24 cellular contexts compared by ENCODE assay signal in genomic region chr21:41251961-41252642, GRCh38.
DNase-seq lines count a peak whose midpoint lies in the region; ATAC-seq, FAIRE-seq and TF ChIP-seq lines count a peak whose summit lies in the region.
"Had no signal": no experiment of that assay in that cellular context is flagged by ENCODE, and none has a peak within 500 bp of the region (broad histone marks: within the 10 kb centered on the region; RNA-seq: fewer than 3 reads in every experiment).

No MANE protein-coding gene starts in this region.

- H3K27ac Mint-ChIP-seq in Caco-2 (ENCODE audit: unreplicated experiment) (peak overlapping the region; percentile 19), endodermal cell (no peak overlapping the region)
- H3K27ac Mint-ChIP-seq in activated T-cell treated with anti-CD3 and anti-CD28 coated beads, Interleukin-2, amount 50 U/mL, for 24 hours: no peak overlapping the region
- H3K27ac Mint-ChIP-seq: activated naive CD4-positive, alpha-beta T cell treated with anti-CD3 and anti-CD28 coated beads, Interleukin-2, amount 10 ng/mL, durations not matched to agents 7 days and 5 days; CD4-positive, alpha-beta T cell; mesothelial cell of epicardium; nephron; T-helper 1 cell treated with Interleukin-12 subunit alpha and Interleukin-12 subunit beta and Interleukin-4 antibody, amounts not matched to agents 30 μg/mL and 1 μg/mL, for 36 hours had no signal

- intact Hi-C loops in Caco-2 (cut with micrococcal nuclease; ENCODE audit: unreplicated experiment): no loop called here

- BruUV-seq in Caco-2 (replicated peaks; lab: Mats Ljungman, UMichigan): no TSS peak

- no peak for ATAC-seq in GM21367 (IDR thresholded peaks at IDR 0.05; ENCODE audit: unreplicated experiment)
- ATAC-seq: body of pancreas had no signal

- H3K4me1 ChIP-seq in Caco-2: no peaks in the 10 kb centered on the region
- H3K4me1 ChIP-seq in endodermal cell (ENCODE audit: control insufficient read depth, insufficient read depth, low read length): no peaks in the 10 kb centered on the region
- H3K4me1 ChIP-seq in osteoblast (ENCODE audit: insufficient read depth, low read length): peaks cover 41% of the 10 kb centered on the region

- no peak overlapping the region for H3K4me3 ChIP-seq in Caco-2 (ENCODE audit: low read depth, low read length)
- no peak overlapping the region for H3K4me3 ChIP-seq in endodermal cell (ENCODE audit: low read length)
- peak overlapping the region; percentile 18 for H3K4me3 ChIP-seq in osteoblast (ENCODE audit: insufficient read depth, low read length)
- H3K4me3 ChIP-seq: body of pancreas, suprapubic skin had no signal

- no peak for TF ChIP-seq CTCF in Caco-2 (IDR thresholded peaks at IDR 0.05; ENCODE audit: insufficient read depth in 1 of 2, low read depth in 1 of 2, low read length in 1 of 2, severe bottlenecking in 1 of 2, unreplicated experiment in 1 of 2)
- no peak for TF ChIP-seq CTCF in endodermal cell (conservative IDR thresholded peaks at IDR 0.05)
- TF ChIP-seq CTCF in osteoblast (IDR thresholded peaks at IDR 0.05; ENCODE audit: extremely low read depth, low read depth, low read length): no peak
- no peak for TF ChIP-seq CTCF in D721Med (IDR thresholded peaks at IDR 0.05; ENCODE audit: insufficient read depth, missing control alignments)

- H3K36me3 ChIP-seq in Caco-2 (ENCODE audit: control insufficient read depth, insufficient read depth, low read length) (no peaks in the 10 kb centered on the region), endodermal cell (ENCODE audit: control insufficient read depth, insufficient read depth, low read length) (no peaks in the 10 kb centered on the region), osteoblast (ENCODE audit: insufficient read depth, low read length) (peaks cover 23% of the 10 kb centered on the region)

- DNase-seq in Caco-2 (no peak), SW480 (ENCODE audit: low spot score) (peak; percentile 2), endodermal cell (peak; percentile 17), osteoblast (ENCODE audit: insufficient read length, low spot score, missing footprints) (peak; percentile 73), NCI-H748 treated with DMSO at 0.1 percent for 48 hours (lab: John Stamatoyannopoulos, UW) (no peak), D721Med (ENCODE audit: insufficient read length, low spot score) (no peak)
- no peak for DNase-seq in activated T-cell treated with anti-CD3 and anti-CD28 coated beads, Interleukin-2, amount 50 U/mL, for 24 hours
- DNase-seq: ACHN; activated CD4-positive, alpha-beta T cell treated with anti-CD3 and anti-CD28 coated beads, Interleukin-2, amount 50 U/mL, for 48 hours; activated naive CD4-positive, alpha-beta T cell treated with anti-CD3 and anti-CD28 coated beads, Interleukin-2, amount 10 ng/mL, durations not matched to agents 7 days and 5 days; activated T-cell treated with anti-CD3 and anti-CD28 coated beads for 4 hours; body of pancreas; CD4-positive, alpha-beta T cell; DMS79; NCI-H1092 treated with DMSO at 0.1 percent for 48 hours; NCI-H2081 treated with DMSO at 0.1 percent for 48 hours; NCI-H524; WERI-Rb-1 had no signal

- H3K4me3 Mint-ChIP-seq in Caco-2 (ENCODE audit: unreplicated experiment): no peak overlapping the region
- no peak overlapping the region for H3K4me3 Mint-ChIP-seq in endodermal cell
- no peak overlapping the region for H3K4me3 Mint-ChIP-seq in activated T-cell treated with anti-CD3 and anti-CD28 coated beads, Interleukin-2, amount 50 U/mL, for 24 hours
- H3K4me3 Mint-ChIP-seq: activated naive CD4-positive, alpha-beta T cell treated with anti-CD3 and anti-CD28 coated beads, Interleukin-2, amount 10 ng/mL, durations not matched to agents 7 days and 5 days; CD4-positive, alpha-beta T cell; mesothelial cell of epicardium; nephron; T-helper 1 cell treated with Interleukin-12 subunit alpha and Interleukin-12 subunit beta and Interleukin-4 antibody, amounts not matched to agents 30 μg/mL and 1 μg/mL, for 36 hours had no signal

- peak overlapping the region; percentile 30 for H2AFZ ChIP-seq in osteoblast (ENCODE audit: low read length)

- H3K9ac ChIP-seq in endodermal cell (ENCODE audit: extremely low read depth, low read length, poor library complexity, severe bottlenecking): no peak overlapping the region
- H3K9ac ChIP-seq: KMS-11 had no signal

- no peaks in the 10 kb centered on the region; the same call in 1 of the 2 replicates for H3K9me3 ChIP-seq in Caco-2
- peaks cover 6% of the 10 kb centered on the region for H3K9me3 ChIP-seq in endodermal cell (ENCODE audit: control insufficient read depth, low read length)
- no peaks in the 10 kb centered on the region for H3K9me3 ChIP-seq in osteoblast (ENCODE audit: low read depth, low read length)
- H3K9me3 ChIP-seq: body of pancreas, suprapubic skin had no signal

- FAIRE-seq in D721Med (lab: Jason Lieb, UNC): no peak

- H3K36me3 Mint-ChIP-seq in Caco-2 (ENCODE audit: insufficient read depth, unreplicated experiment): no peaks in the 10 kb centered on the region
- peaks cover 61% of the 10 kb centered on the region for H3K36me3 Mint-ChIP-seq in endodermal cell (ENCODE audit: low read depth)
- H3K36me3 Mint-ChIP-seq in activated T-cell treated with anti-CD3 and anti-CD28 coated beads, Interleukin-2, amount 50 U/mL, for 24 hours (ENCODE audit: low read depth): no peaks in the 10 kb centered on the region
- H3K36me3 Mint-ChIP-seq: activated naive CD4-positive, alpha-beta T cell treated with anti-CD3 and anti-CD28 coated beads, Interleukin-2, amount 10 ng/mL, durations not matched to agents 7 days and 5 days had no signal

- H3K4me1 Mint-ChIP-seq in Caco-2 (ENCODE audit: low read depth, unreplicated experiment) (peaks cover 14% of the 10 kb centered on the region), endodermal cell (no peaks in the 10 kb centered on the region)
- H3K4me1 Mint-ChIP-seq in activated T-cell treated with anti-CD3 and anti-CD28 coated beads, Interleukin-2, amount 50 U/mL, for 24 hours (ENCODE audit: low read depth): no peaks in the 10 kb centered on the region
- H3K4me1 Mint-ChIP-seq: activated naive CD4-positive, alpha-beta T cell treated with anti-CD3 and anti-CD28 coated beads, Interleukin-2, amount 10 ng/mL, durations not matched to agents 7 days and 5 days; mesothelial cell of epicardium; nephron had no signal

- no peaks in the 10 kb centered on the region for H3K27me3 Mint-ChIP-seq in Caco-2 (ENCODE audit: insufficient read depth, unreplicated experiment)
- no peaks in the 10 kb centered on the region for H3K27me3 Mint-ChIP-seq in endodermal cell (ENCODE audit: insufficient read depth)
- peaks cover 38% of the 10 kb centered on the region for H3K27me3 Mint-ChIP-seq in activated T-cell treated with anti-CD3 and anti-CD28 coated beads, Interleukin-2, amount 50 U/mL, for 24 hours

- POLR2A ChIA-PET in Caco-2 (lab: Charles Lee): no interaction called here

- WGBS in endodermal cell (ENCODE audit: insufficient coverage in 1 of 2, insufficient read length in 1 of 2), 2 experiments: 85 to 94% methylated on average over 6 to 12 of the region's 12 CpGs

- H3K27me3 ChIP-seq in Caco-2 (replicated peaks; ENCODE audit: control insufficient read depth, insufficient read depth, low read length) (no peaks in the 10 kb centered on the region), endodermal cell (ENCODE audit: control insufficient read depth, insufficient read depth, low read length, poor library complexity, severe bottlenecking) (no peaks in the 10 kb centered on the region), osteoblast (ENCODE audit: insufficient read depth, low read length) (no peaks in the 10 kb centered on the region)
- H3K27me3 ChIP-seq: body of pancreas, suprapubic skin had no signal

- H4K20me1 ChIP-seq in osteoblast (ENCODE audit: insufficient read depth, low read length): no peaks in the 10 kb centered on the region

- no peaks in the 10 kb centered on the region for H3K79me2 ChIP-seq in osteoblast (ENCODE audit: insufficient read depth, low read length)

- peaks cover 8% of the 10 kb centered on the region for H3K9me3 Mint-ChIP-seq in Caco-2 (ENCODE audit: unreplicated experiment)
- H3K9me3 Mint-ChIP-seq in endodermal cell: peaks cover 33% of the 10 kb centered on the region
- H3K9me3 Mint-ChIP-seq in activated T-cell treated with anti-CD3 and anti-CD28 coated beads, Interleukin-2, amount 50 U/mL, for 24 hours: peaks cover 9% of the 10 kb centered on the region
- H3K9me3 Mint-ChIP-seq: activated naive CD4-positive, alpha-beta T cell treated with anti-CD3 and anti-CD28 coated beads, Interleukin-2, amount 10 ng/mL, durations not matched to agents 7 days and 5 days had no signal

- H3K27ac ChIP-seq in endodermal cell (ENCODE audit: low read depth, low read length): no peak overlapping the region
- H3K27ac ChIP-seq in osteoblast (ENCODE audit: low read depth, low read length): peak overlapping the region; percentile 91
- H3K27ac ChIP-seq: body of pancreas, KMS-11, suprapubic skin, WERI-Rb-1 had no signal

- CTCF ChIA-PET in Caco-2 (lab: Charles Lee): no interaction called here

- H3K4me2 ChIP-seq in osteoblast (ENCODE audit: insufficient read depth, low read length): peak overlapping the region; percentile 67
- H3K4me2 ChIP-seq: KMS-11 had no signal

Comparison
In these comparisons a context has a peak if more than half of its experiments do, and no peak if none do; other contexts are left out.
1. DNase-seq: peak in SW480 (single experiment), endodermal cell (single experiment) and osteoblast (single experiment); none in Caco-2 (0 of 2), NCI-H748 treated with DMSO at 0.1 percent for 48 hours (single experiment), D721Med (single experiment) and activated T-cell treated with anti-CD3 and anti-CD28 coated beads, Interleukin-2, amount 50 U/mL, for 24 hours (single experiment).